1 cellular context compared by ENCODE assay signal in genomic region chr19:17240062-17240854, GRCh38.
TF ChIP-seq lines count a peak whose summit lies in the region.

No MANE protein-coding gene starts in this region.

TF ChIP-seq in liver, 16 proteins besides CTCF, POLR2A, EP300 and RAD21 (continued from another document):
- TF ChIP-seq, protein P1, sequence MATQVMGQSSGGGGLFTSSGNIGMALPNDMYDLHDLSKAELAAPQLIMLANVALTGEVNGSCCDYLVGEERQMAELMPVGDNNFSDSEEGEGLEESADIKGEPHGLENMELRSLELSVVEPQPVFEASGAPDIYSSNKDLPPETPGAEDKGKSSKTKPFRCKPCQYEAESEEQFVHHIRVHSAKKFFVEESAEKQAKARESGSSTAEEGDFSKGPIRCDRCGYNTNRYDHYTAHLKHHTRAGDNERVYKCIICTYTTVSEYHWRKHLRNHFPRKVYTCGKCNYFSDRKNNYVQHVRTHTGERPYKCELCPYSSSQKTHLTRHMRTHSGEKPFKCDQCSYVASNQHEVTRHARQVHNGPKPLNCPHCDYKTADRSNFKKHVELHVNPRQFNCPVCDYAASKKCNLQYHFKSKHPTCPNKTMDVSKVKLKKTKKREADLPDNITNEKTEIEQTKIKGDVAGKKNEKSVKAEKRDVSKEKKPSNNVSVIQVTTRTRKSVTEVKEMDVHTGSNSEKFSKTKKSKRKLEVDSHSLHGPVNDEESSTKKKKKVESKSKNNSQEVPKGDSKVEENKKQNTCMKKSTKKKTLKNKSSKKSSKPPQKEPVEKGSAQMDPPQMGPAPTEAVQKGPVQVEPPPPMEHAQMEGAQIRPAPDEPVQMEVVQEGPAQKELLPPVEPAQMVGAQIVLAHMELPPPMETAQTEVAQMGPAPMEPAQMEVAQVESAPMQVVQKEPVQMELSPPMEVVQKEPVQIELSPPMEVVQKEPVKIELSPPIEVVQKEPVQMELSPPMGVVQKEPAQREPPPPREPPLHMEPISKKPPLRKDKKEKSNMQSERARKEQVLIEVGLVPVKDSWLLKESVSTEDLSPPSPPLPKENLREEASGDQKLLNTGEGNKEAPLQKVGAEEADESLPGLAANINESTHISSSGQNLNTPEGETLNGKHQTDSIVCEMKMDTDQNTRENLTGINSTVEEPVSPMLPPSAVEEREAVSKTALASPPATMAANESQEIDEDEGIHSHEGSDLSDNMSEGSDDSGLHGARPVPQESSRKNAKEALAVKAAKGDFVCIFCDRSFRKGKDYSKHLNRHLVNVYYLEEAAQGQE (IDR thresholded peaks at IDR 0.05): no peak
- TF ChIP-seq GABPA (IDR thresholded peaks at IDR 0.05 in 1 of 2, conservative IDR thresholded peaks at IDR 0.05 in 1 of 2) (no peak), JUND (IDR thresholded peaks at IDR 0.05) (peak in 1 of 2 donors; percentile 36), FOXA2 (IDR thresholded peaks at IDR 0.05) (no peak), HNF4A (conservative IDR thresholded peaks at IDR 0.05) (peak; percentile 89 to 94), HNF4G (IDR thresholded peaks at IDR 0.05) (peak; percentile 45), MAX (IDR thresholded peaks at IDR 0.05) (peak; percentile 41)
